14 cellular contexts compared by ENCODE assay signal in genomic region chr12:104749555-104749954, GRCh38.
DNase-seq lines count a peak whose midpoint lies in the region; ATAC-seq lines count a peak whose summit lies in the region.
"Had no signal": no experiment of that assay in that cellular context is flagged by ENCODE, and none has a peak within 500 bp of the region (broad histone marks: within the 10 kb centered on the region; RNA-seq: fewer than 3 reads in every experiment).

No MANE protein-coding gene starts in this region.

- no peak for ATAC-seq in stimulated activated naive B cell treated with anti-CD40 and anti-IgM and Interleukin-4, amounts not matched to agents 10 μg/mL and 1 μg/mL and 100 μg/mL, for 72 hours (replicated peaks)
- ATAC-seq: activated CD8-positive, alpha-beta T cell treated with anti-CD3 and anti-CD28 coated beads, Interleukin-2, amount 10 ng/mL, durations not matched to agents 7 days and 5 days had no signal

- no peaks in the 10 kb centered on the region for H3K9me3 Mint-ChIP-seq in T-helper 1 cell treated with Interleukin-12 subunit alpha and Interleukin-12 subunit beta and Interleukin-4 antibody, amounts not matched to agents 30 μg/mL and 1 μg/mL, for 36 hours
- no peaks in the 10 kb centered on the region for H3K9me3 Mint-ChIP-seq in stimulated activated naive B cell treated with anti-CD40 and anti-IgM and Interleukin-4, amounts not matched to agents 10 μg/mL and 1 μg/mL and 100 μg/mL, for 72 hours

- peaks cover 14% of the 10 kb centered on the region for H3K36me3 Mint-ChIP-seq in T-helper 1 cell treated with Interleukin-12 subunit alpha and Interleukin-12 subunit beta and Interleukin-4 antibody, amounts not matched to agents 30 μg/mL and 1 μg/mL, for 36 hours (ENCODE audit: low read depth)
- H3K36me3 Mint-ChIP-seq in stimulated activated naive B cell treated with anti-CD40 and anti-IgM and Interleukin-4, amounts not matched to agents 10 μg/mL and 1 μg/mL and 100 μg/mL, for 72 hours, result peaks cover 14 to 31% of the 10 kb centered on the region in 2 donors

- peak overlapping the region; percentile 77 for H3K27ac Mint-ChIP-seq in T-helper 1 cell treated with Interleukin-12 subunit alpha and Interleukin-12 subunit beta and Interleukin-4 antibody, amounts not matched to agents 30 μg/mL and 1 μg/mL, for 36 hours
- peak overlapping the region; percentile 52 for H3K27ac Mint-ChIP-seq in stimulated activated naive B cell treated with anti-CD40 and anti-IgM and Interleukin-4, amounts not matched to agents 10 μg/mL and 1 μg/mL and 100 μg/mL, for 72 hours
- H3K27ac Mint-ChIP-seq: activated CD8-positive, alpha-beta T cell treated with anti-CD3 and anti-CD28 coated beads, Interleukin-2, amount 10 ng/mL, durations not matched to agents 7 days and 5 days had no signal

- DNase-seq in T-helper 1 cell (no peak), MV-4-11 (lab: John Stamatoyannopoulos, UW) (peak; percentile 68), ecto neural progenitor cell (ENCODE audit: low spot score) (peak; percentile 34), hypothalamus (lab: John Stamatoyannopoulos, UW) (no peak), NCI-H187 treated with DMSO at 0.1 percent for 48 hours (lab: John Stamatoyannopoulos, UW) (no peak)
- DNase-seq in stimulated activated naive B cell treated with anti-CD40 and anti-IgM and Interleukin-4, amounts not matched to agents 10 μg/mL and 1 μg/mL and 100 μg/mL, for 72 hours, result no peak
- no peak for DNase-seq in NK-92 treated with Interleukin-12 subunit alpha and Interleukin-12 subunit beta, amount 100 ng/mL, for 24 hours (lab: John Stamatoyannopoulos, UW)
- DNase-seq: 8988T; activated CD8-positive, alpha-beta T cell treated with anti-CD3 and anti-CD28 coated beads, Interleukin-2, amount 10 ng/mL, durations not matched to agents 7 days and 5 days; cortex of kidney; NCI-H1417 treated with DMSO at 0.1 percent for 48 hours; NCI-H446; stimulated activated CD4-positive, alpha-beta T cell treated with anti-CD3 and anti-CD28 coated beads, Interleukin-4, amount 100 ng/mL, for 1 hour had no signal

- H3K4me3 Mint-ChIP-seq in T-helper 1 cell treated with Interleukin-12 subunit alpha and Interleukin-12 subunit beta and Interleukin-4 antibody, amounts not matched to agents 30 μg/mL and 1 μg/mL, for 36 hours, result no peak overlapping the region
- H3K4me3 Mint-ChIP-seq in stimulated activated naive B cell treated with anti-CD40 and anti-IgM and Interleukin-4, amounts not matched to agents 10 μg/mL and 1 μg/mL and 100 μg/mL, for 72 hours, result peak overlapping the region; percentile 22 to 45
- H3K4me3 Mint-ChIP-seq: activated CD8-positive, alpha-beta T cell treated with anti-CD3 and anti-CD28 coated beads, Interleukin-2, amount 10 ng/mL, durations not matched to agents 7 days and 5 days had no signal

- H3K4me1 Mint-ChIP-seq in T-helper 1 cell treated with Interleukin-12 subunit alpha and Interleukin-12 subunit beta and Interleukin-4 antibody, amounts not matched to agents 30 μg/mL and 1 μg/mL, for 36 hours (ENCODE audit: low read depth), result peaks cover 60% of the 10 kb centered on the region
- peaks cover 64 to 95% of the 10 kb centered on the region in 2 donors for H3K4me1 Mint-ChIP-seq in stimulated activated naive B cell treated with anti-CD40 and anti-IgM and Interleukin-4, amounts not matched to agents 10 μg/mL and 1 μg/mL and 100 μg/mL, for 72 hours

- no peaks in the 10 kb centered on the region for H3K27me3 Mint-ChIP-seq in T-helper 1 cell treated with Interleukin-12 subunit alpha and Interleukin-12 subunit beta and Interleukin-4 antibody, amounts not matched to agents 30 μg/mL and 1 μg/mL, for 36 hours (ENCODE audit: low read depth)
- no peaks in the 10 kb centered on the region for H3K27me3 Mint-ChIP-seq in stimulated activated naive B cell treated with anti-CD40 and anti-IgM and Interleukin-4, amounts not matched to agents 10 μg/mL and 1 μg/mL and 100 μg/mL, for 72 hours

Comparison
In these comparisons a context has a peak if more than half of its experiments do, and no peak if none do; other contexts are left out.
1. DNase-seq: peak in MV-4-11 (single experiment) and ecto neural progenitor cell (single experiment); none in T-helper 1 cell (0 of 5), stimulated activated naive B cell treated with anti-CD40 and anti-IgM and Interleukin-4, amounts not matched to agents 10 μg/mL and 1 μg/mL and 100 μg/mL, for 72 hours (single experiment), NK-92 treated with Interleukin-12 subunit alpha and Interleukin-12 subunit beta, amount 100 ng/mL, for 24 hours (single experiment), hypothalamus (0 of 51) and NCI-H187 treated with DMSO at 0.1 percent for 48 hours (single experiment).